Comparison of ENCODE assay signal across 14 cellular contexts in genomic region chr10:124494050-124494807, GRCh38. TPM values are rescaled to one million over a fixed set of nuclear protein-coding genes. Genes with fewer than 3 reads are reported as not detected.
DNase-seq lines count a peak whose midpoint lies in the region; ATAC-seq and TF ChIP-seq lines count a peak whose summit lies in the region.
"Had no signal": no experiment of that assay in that cellular context is flagged by ENCODE, and none has a peak within 500 bp of the region (broad histone marks: within the 10 kb centered on the region; RNA-seq: fewer than 3 reads in every experiment).

No MANE protein-coding gene starts in this region.

- H3K27ac Mint-ChIP-seq in activated naive CD4-positive, alpha-beta T cell treated with anti-CD3 and anti-CD28 coated beads for 36 hours = no peak overlapping the region
- H3K27ac Mint-ChIP-seq in T-cell = peak overlapping the region in 1 of 2 donors; percentile 58
- no peak overlapping the region for H3K27ac Mint-ChIP-seq in mesothelial cell of epicardium
- H3K27ac Mint-ChIP-seq: type B pancreatic cell had no signal

- H3K36me3 ChIP-seq in thoracic aorta = no peaks in the 10 kb centered on the region
- H3K36me3 ChIP-seq: ascending aorta had no signal

- no peak overlapping the region for H3K27ac ChIP-seq in thoracic aorta
- H3K27ac ChIP-seq: ascending aorta had no signal

- no peaks in the 10 kb centered on the region for H3K27me3 ChIP-seq in thoracic aorta (replicated peaks; ENCODE audit: insufficient read depth)
- H3K27me3 ChIP-seq: ascending aorta had no signal

- peak in 2 of 4 experiments; percentile 19 to 36 for ATAC-seq in T-cell (replicated peaks in 1 of 4)
- no peak for ATAC-seq in thoracic aorta (ENCODE audit: insufficient number of reproducible peaks, low FRiP score, low read depth)
- ATAC-seq in SK-N-SH treated with all-trans-retinoic acid at 6 μM for 48 hours = no peak

- intact Hi-C loops in activated naive CD4-positive, alpha-beta T cell treated with anti-CD3 and anti-CD28 coated beads for 36 hours (cut with micrococcal nuclease) = no loop called here

- peaks cover 11% of the 10 kb centered on the region for H3K4me1 Mint-ChIP-seq in activated naive CD4-positive, alpha-beta T cell treated with anti-CD3 and anti-CD28 coated beads for 36 hours (ENCODE audit: low read depth)
- H3K4me1 Mint-ChIP-seq in T-cell = peaks cover 11 to 24% (median 11%) of the 10 kb centered on the region in 3 donors
- no peaks in the 10 kb centered on the region for H3K4me1 Mint-ChIP-seq in mesothelial cell of epicardium

- H3K4me3 ChIP-seq in fibroblast of villous mesenchyme (ENCODE audit: low read depth, low read length) (no peak overlapping the region), thoracic aorta (peak overlapping the region; percentile 20)
- H3K4me3 ChIP-seq: ascending aorta had no signal

- H3K9me3 ChIP-seq in thoracic aorta = no peaks in the 10 kb centered on the region
- H3K9me3 ChIP-seq: ascending aorta had no signal

- H3K4me3 Mint-ChIP-seq in activated naive CD4-positive, alpha-beta T cell treated with anti-CD3 and anti-CD28 coated beads for 36 hours = peak overlapping the region; percentile 44
- peak overlapping the region; percentile 44 to 67 (median 63) for H3K4me3 Mint-ChIP-seq in T-cell
- no peak overlapping the region for H3K4me3 Mint-ChIP-seq in mesothelial cell of epicardium
- H3K4me3 Mint-ChIP-seq: type B pancreatic cell had no signal

- TF ChIP-seq CTCF in fibroblast of villous mesenchyme (IDR thresholded peaks at IDR 0.05; ENCODE audit: insufficient read depth, low read depth, low read length) (no peak), thoracic aorta (IDR thresholded peaks at IDR 0.05) (no peak), mesothelial cell of epicardium (IDR thresholded peaks at IDR 0.05; ENCODE audit: unreplicated experiment) (no peak)

- no peaks in the 10 kb centered on the region for H3K4me1 ChIP-seq in thoracic aorta (ENCODE audit: control insufficient read depth in 1 of 2, low read depth in 2 of 2)
- H3K4me1 ChIP-seq: ascending aorta had no signal

- DNase-seq in activated naive CD4-positive, alpha-beta T cell treated with anti-CD3 and anti-CD28 coated beads for 36 hours = peak; percentile 25
- no peak for DNase-seq in activated naive CD4-positive, alpha-beta T cell treated with anti-CD3 and anti-CD28 coated beads, Interleukin-2, amount 50 U/mL, for 16 hours
- DNase-seq in T-cell (no peak), fibroblast of villous mesenchyme (ENCODE audit: low read depth) (peak; percentile 6), thoracic aorta (ENCODE audit: low spot score) (no peak), mesothelial cell of epicardium (ENCODE audit: low spot score in 2 of 2, unreplicated experiment in 2 of 2) (no peak), DMS53 treated with DMSO at 0.1 percent for 48 hours (lab: John Stamatoyannopoulos, UW; ENCODE audit: unreplicated experiment) (no peak)
- DNase-seq: dermis blood vessel endothelial cell, IMR-90, NCI-H446, T-helper 9 cell had no signal

- POLR2A ChIA-PET in T-cell (lab: Charles Lee) = no interaction called here

- CTCF ChIA-PET in activated naive CD4-positive, alpha-beta T cell treated with anti-CD3 and anti-CD28 coated beads for 36 hours (lab: Charles Lee) = interaction anchor here (1.0 to 1.7 kb wide), 4 partner anchors 36 to 498 kb away, joined by 3 to 5 read pairs (median 4); no protein-coding TSS in a partner anchor
- CTCF ChIA-PET in T-cell (lab: Charles Lee) = no interaction called here

- peaks cover 9% of the 10 kb centered on the region for H3K36me3 Mint-ChIP-seq in activated naive CD4-positive, alpha-beta T cell treated with anti-CD3 and anti-CD28 coated beads for 36 hours (ENCODE audit: low read depth)
- H3K36me3 Mint-ChIP-seq in T-cell (peaks cover 25% of the 10 kb centered on the region), mesothelial cell of epicardium (peaks cover 9% of the 10 kb centered on the region)

- H3K27me3 Mint-ChIP-seq in activated naive CD4-positive, alpha-beta T cell treated with anti-CD3 and anti-CD28 coated beads for 36 hours (ENCODE audit: low read depth) = no peaks in the 10 kb centered on the region
- H3K27me3 Mint-ChIP-seq in T-cell = no peaks in the 10 kb centered on the region
- no peaks in the 10 kb centered on the region for H3K27me3 Mint-ChIP-seq in mesothelial cell of epicardium (ENCODE audit: low read depth)

- no peaks in the 10 kb centered on the region for H3K9me3 Mint-ChIP-seq in activated naive CD4-positive, alpha-beta T cell treated with anti-CD3 and anti-CD28 coated beads for 36 hours
- H3K9me3 Mint-ChIP-seq in T-cell = no peaks in the 10 kb centered on the region
- H3K9me3 Mint-ChIP-seq in mesothelial cell of epicardium = no peaks in the 10 kb centered on the region
- H3K9me3 Mint-ChIP-seq: type B pancreatic cell had no signal

TF ChIP-seq in SK-N-SH treated with all-trans-retinoic acid at 6 μM for 48 hours, 23 proteins besides CTCF, POLR2A, EP300 and RAD21:
- TF ChIP-seq RARB (CRISPR knock-in tag; IDR thresholded peaks at IDR 0.05) (no peak), CSDC2 (CRISPR knock-in tag; IDR thresholded peaks at IDR 0.05) (no peak)
TF ChIP-seq in SK-N-SH treated with all-trans-retinoic acid at 6 μM for 48 hours: peak in this region for 0.

RNA-seq across cellular contexts. Expression of gene LHPP, which starts 32.6 kb away (rescaled TPM):
- 10 to 100 TPM; 17.7 TPM for total RNA-seq in activated naive CD4-positive, alpha-beta T cell treated with anti-CD3 and anti-CD28 coated beads for 36 hours
- 10 to 100 TPM; 13.2 to 27.4 (median 22.3) TPM for total RNA-seq in T-cell
- total RNA-seq in fibroblast of villous mesenchyme = 9.7 and 12.5 TPM in 2 replicates
- 10 to 100 TPM in 1 of 2 donors, 1 to 10 TPM in 1; 7.2 to 24.1 TPM for total RNA-seq in thoracic aorta
- total RNA-seq in mesothelial cell of epicardium = 17.3 to 19.6 TPM (median 17.5 TPM) in 3 replicates

RNA-seq across cellular contexts. Expression of gene NKX1-2, which starts 44.4 kb away (rescaled TPM):
- total RNA-seq in activated naive CD4-positive, alpha-beta T cell treated with anti-CD3 and anti-CD28 coated beads for 36 hours = not detected
- total RNA-seq in T-cell (under 1 TPM in 1 of 5 donors, not detected in 4; 0.12 TPM), fibroblast of villous mesenchyme (not detected in 2 replicates), thoracic aorta (not detected), mesothelial cell of epicardium (not detected in 3 replicates)
- total RNA-seq: ascending aorta, dermis blood vessel endothelial cell, IMR-90 had no signal

Comparison
In these comparisons a context has a peak if more than half of its experiments do, and no peak if none do; other contexts are left out.
1. DNase-seq: peak in activated naive CD4-positive, alpha-beta T cell treated with anti-CD3 and anti-CD28 coated beads for 36 hours (single experiment) and fibroblast of villous mesenchyme (single experiment); none in activated naive CD4-positive, alpha-beta T cell treated with anti-CD3 and anti-CD28 coated beads, Interleukin-2, amount 50 U/mL, for 16 hours (single experiment), T-cell (0 of 34), thoracic aorta (single experiment), mesothelial cell of epicardium (0 of 2) and DMS53 treated with DMSO at 0.1 percent for 48 hours (single experiment).